8 cellular contexts compared by ENCODE assay signal in genomic region chr3:183698760-183699159, GRCh38. TPM values are rescaled to one million over a fixed set of nuclear protein-coding genes. Genes with fewer than 3 reads are reported as not detected.
DNase-seq lines count a peak whose midpoint lies in the region; ATAC-seq, FAIRE-seq and TF ChIP-seq lines count a peak whose summit lies in the region.

No MANE protein-coding gene starts in this region.

- peak overlapping the region; percentile 82 for H3K4me3 ChIP-seq in DOHH2 (ENCODE audit: low read length)
- peak overlapping the region; percentile 86 for H3K4me3 ChIP-seq in KMS-11 (IDR thresholded peaks at IDR 0.05; ENCODE audit: insufficient read depth, low read depth, low read length)
- peak overlapping the region; percentile 90 to 99 (median 94) for H3K4me3 ChIP-seq in pancreas

- peak overlapping the region; percentile 95 for H2AFZ ChIP-seq in KMS-11 (ENCODE audit: low read depth)

- H3K36me3 ChIP-seq in DOHH2 (ENCODE audit: control insufficient read depth, low read length) (peaks cover 32% of the 10 kb centered on the region), KMS-11 (ENCODE audit: insufficient read depth) (no peaks in the 10 kb centered on the region), pancreas (no peaks in the 10 kb centered on the region)

- 13 to 17% methylated on average over 9 of the region's 9 CpGs for WGBS in pancreas, 2 donors

- intact Hi-C loops in pancreas (cut with DNase I) = no loop called here

- H3K27ac ChIP-seq in DOHH2 (ENCODE audit: low read depth, low read length) = peak overlapping the region; percentile 78
- H3K27ac ChIP-seq in KMS-11 = peak overlapping the region; percentile 90
- H3K27ac ChIP-seq in VCaP = peak overlapping the region; percentile 92
- peak overlapping the region; percentile 77 for H3K27ac ChIP-seq in foreskin keratinocyte
- peak overlapping the region in 2 of 4 donors; percentile 85 to 88 for H3K27ac ChIP-seq in pancreas

- peaks cover 26% of the 10 kb centered on the region for H4K20me1 ChIP-seq in DOHH2 (ENCODE audit: control insufficient read depth, insufficient read depth, low read depth, low read length)
- H4K20me1 ChIP-seq in KMS-11 (ENCODE audit: insufficient read depth) = peaks cover 5% of the 10 kb centered on the region; the same call in 1 of the 2 replicates

- H3K79me2 ChIP-seq in DOHH2 (ENCODE audit: control insufficient read depth, low read length) = peaks cover 67% of the 10 kb centered on the region
- peaks cover 59% of the 10 kb centered on the region for H3K79me2 ChIP-seq in KMS-11 (ENCODE audit: insufficient read depth, low read depth)

- H3K4me1 ChIP-seq in DOHH2 (ENCODE audit: control insufficient read depth, low read length) = peaks cover 32% of the 10 kb centered on the region
- peaks cover 22% of the 10 kb centered on the region for H3K4me1 ChIP-seq in KMS-11 (ENCODE audit: low read depth, poor library complexity, severe bottlenecking)
- peaks cover 7% of the 10 kb centered on the region for H3K4me1 ChIP-seq in foreskin keratinocyte
- H3K4me1 ChIP-seq in pancreas = peaks cover 0 to 10% (median 5%) of the 10 kb centered on the region in 3 donors

- TF ChIP-seq CTCF in DOHH2 (IDR thresholded peaks at IDR 0.05; ENCODE audit: low read depth, low read length, poor library complexity, severe bottlenecking) = no peak
- no peak for TF ChIP-seq CTCF in KMS-11 (conservative IDR thresholded peaks at IDR 0.05; ENCODE audit: low read depth, low read length)
- no peak for TF ChIP-seq CTCF in VCaP (conservative IDR thresholded peaks at IDR 0.05)
- TF ChIP-seq CTCF in foreskin keratinocyte (conservative IDR thresholded peaks at IDR 0.05) = no peak
- TF ChIP-seq CTCF in pancreas (IDR thresholded peaks at IDR 0.05) = no peak

- H3F3A ChIP-seq in DOHH2 (ENCODE audit: control insufficient read depth, insufficient read depth) = peaks cover 6% of the 10 kb centered on the region; the same call in 1 of the 2 replicates

- ATAC-seq in foreskin keratinocyte (peak; percentile 6), pancreas (peak in 2 of 4 donors; percentile 57 to 66), GM19395 (IDR thresholded peaks at IDR 0.05; ENCODE audit: unreplicated experiment) (no peak), HG03520 (IDR thresholded peaks at IDR 0.05; ENCODE audit: unreplicated experiment) (no peak)

- H3K9me3 ChIP-seq in DOHH2 (ENCODE audit: control insufficient read depth, insufficient read depth, low read length) (no peaks in the 10 kb centered on the region), pancreas (no peaks in the 10 kb centered on the region)

- no peaks in the 10 kb centered on the region for H3K9me2 ChIP-seq in DOHH2 (replicated peaks; ENCODE audit: control insufficient read depth, low read length)

- DNase-seq in foreskin keratinocyte (no peak), pancreas (peak in 1 of 6 donors; percentile 23), foreskin melanocyte (no peak)

- H3K27me3 ChIP-seq in DOHH2 (ENCODE audit: control insufficient read depth, low read length) (no peaks in the 10 kb centered on the region), KMS-11 (ENCODE audit: insufficient read depth, low read depth) (no peaks in the 10 kb centered on the region), foreskin keratinocyte (no peaks in the 10 kb centered on the region), pancreas (no peaks in the 10 kb centered on the region)

- H3K9ac ChIP-seq in KMS-11 = peak overlapping the region; percentile 98

- peak overlapping the region; percentile 81 for H3K4me2 ChIP-seq in DOHH2 (ENCODE audit: low read length)
- peak overlapping the region; percentile 88 for H3K4me2 ChIP-seq in KMS-11

- FAIRE-seq in pancreas (lab: Jason Lieb, UNC) = no peak

RNA-seq across cellular contexts. Expression of gene YEATS2, which starts 1.2 kb away (rescaled TPM):
- total RNA-seq in foreskin keratinocyte (33.9 and 34.5 TPM in 2 replicates), pancreas (10 to 100 TPM in 1 of 6 donors, 1 to 10 TPM in 5; 5.8 to 12.8 (median 6.8) TPM)
- polyA plus RNA-seq in foreskin keratinocyte (8.7 and 10.0 TPM in 2 replicates), pancreas (1 to 10 TPM; 5.7 to 6.2 TPM)
